Comparison of ENCODE assay signal across 3 cellular contexts in the genomic region with DNA sequence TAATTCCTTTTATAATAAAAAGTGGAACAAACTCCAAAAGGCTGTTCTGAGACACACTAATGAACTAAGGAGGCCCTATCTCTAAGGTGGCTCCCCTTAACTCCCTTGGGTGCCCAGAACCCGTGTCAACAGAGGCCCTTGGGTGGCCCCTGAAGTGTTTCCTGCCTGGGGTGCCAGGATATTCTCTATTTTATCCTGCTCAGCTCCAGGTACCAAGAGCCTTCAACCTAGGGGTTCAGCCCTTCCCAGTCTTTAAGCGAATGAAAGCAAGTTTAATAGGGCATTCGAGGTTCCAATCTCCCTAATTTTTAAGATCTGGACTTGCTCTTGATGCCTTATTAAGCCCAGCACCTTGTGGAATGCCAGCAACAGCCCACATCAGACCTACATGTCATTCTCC.
"Had no signal": no experiment of that assay in that cellular context is flagged by ENCODE, and none has a peak within 500 bp of the region (broad histone marks: within the 10 kb centered on the region; RNA-seq: fewer than 3 reads in every experiment).

No MANE protein-coding gene starts in this region.

- H3K4me3 ChIP-seq: GM12878 had no signal

- ATAC-seq: GM12878 had no signal

- DNase-seq: GDM1, GF-D8 had no signal
